In the genomic region with DNA sequence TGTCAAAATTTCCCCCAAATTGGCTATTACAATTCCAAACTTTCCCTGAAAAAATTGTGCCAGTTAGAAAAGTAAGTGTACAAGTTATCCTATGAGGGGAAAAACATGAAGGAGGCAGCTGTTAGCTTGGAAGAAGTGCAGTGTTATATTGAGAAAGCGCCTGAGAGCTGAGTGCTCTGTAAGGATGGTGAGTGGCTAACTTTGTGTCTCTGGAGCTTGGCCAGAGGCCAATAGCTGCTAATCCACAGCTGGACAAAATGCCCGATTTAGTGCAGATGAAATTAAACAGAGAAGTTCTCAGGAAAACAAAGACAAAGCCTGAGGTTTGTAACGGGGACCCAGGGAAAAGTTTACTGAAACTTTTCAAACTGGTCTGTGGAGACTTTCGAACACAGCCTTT, we compare ENCODE assay signal across 1 cellular context.
TF ChIP-seq lines count a peak whose summit lies in the region.

No MANE protein-coding gene starts in this region.

TF ChIP-seq in K562, 482 proteins besides CTCF, POLR2A, EP300 and RAD21:
- no peak for TF ChIP-seq PTBP1 (IDR thresholded peaks at IDR 0.05; ENCODE audit: low read depth, low read length)
- TF ChIP-seq, protein P1, sequence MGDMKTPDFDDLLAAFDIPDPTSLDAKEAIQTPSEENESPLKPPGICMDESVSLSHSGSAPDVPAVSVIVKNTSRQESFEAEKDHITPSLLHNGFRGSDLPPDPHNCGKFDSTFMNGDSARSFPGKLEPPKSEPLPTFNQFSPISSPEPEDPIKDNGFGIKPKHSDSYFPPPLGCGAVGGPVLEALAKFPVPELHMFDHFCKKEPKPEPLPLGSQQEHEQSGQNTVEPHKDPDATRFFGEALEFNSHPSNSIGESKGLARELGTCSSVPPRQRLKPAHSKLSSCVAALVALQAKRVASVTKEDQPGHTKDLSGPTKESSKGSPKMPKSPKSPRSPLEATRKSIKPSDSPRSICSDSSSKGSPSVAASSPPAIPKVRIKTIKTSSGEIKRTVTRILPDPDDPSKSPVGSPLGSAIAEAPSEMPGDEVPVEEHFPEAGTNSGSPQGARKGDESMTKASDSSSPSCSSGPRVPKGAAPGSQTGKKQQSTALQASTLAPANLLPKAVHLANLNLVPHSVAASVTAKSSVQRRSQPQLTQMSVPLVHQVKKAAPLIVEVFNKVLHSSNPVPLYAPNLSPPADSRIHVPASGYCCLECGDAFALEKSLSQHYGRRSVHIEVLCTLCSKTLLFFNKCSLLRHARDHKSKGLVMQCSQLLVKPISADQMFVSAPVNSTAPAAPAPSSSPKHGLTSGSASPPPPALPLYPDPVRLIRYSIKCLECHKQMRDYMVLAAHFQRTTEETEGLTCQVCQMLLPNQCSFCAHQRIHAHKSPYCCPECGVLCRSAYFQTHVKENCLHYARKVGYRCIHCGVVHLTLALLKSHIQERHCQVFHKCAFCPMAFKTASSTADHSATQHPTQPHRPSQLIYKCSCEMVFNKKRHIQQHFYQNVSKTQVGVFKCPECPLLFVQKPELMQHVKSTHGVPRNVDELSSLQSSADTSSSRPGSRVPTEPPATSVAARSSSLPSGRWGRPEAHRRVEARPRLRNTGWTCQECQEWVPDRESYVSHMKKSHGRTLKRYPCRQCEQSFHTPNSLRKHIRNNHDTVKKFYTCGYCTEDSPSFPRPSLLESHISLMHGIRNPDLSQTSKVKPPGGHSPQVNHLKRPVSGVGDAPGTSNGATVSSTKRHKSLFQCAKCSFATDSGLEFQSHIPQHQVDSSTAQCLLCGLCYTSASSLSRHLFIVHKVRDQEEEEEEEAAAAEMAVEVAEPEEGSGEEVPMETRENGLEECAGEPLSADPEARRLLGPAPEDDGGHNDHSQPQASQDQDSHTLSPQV (IDR thresholded peaks at IDR 0.05) = no peak
- no peak for TF ChIP-seq LCOR (CRISPR knock-in tag; IDR thresholded peaks at IDR 0.05)
- peak; percentile 85 for TF ChIP-seq NFIC (IDR thresholded peaks at IDR 0.05)
